Comparison of ENCODE assay signal across 8 cellular contexts in genomic region chr11:118198370-118198769, GRCh38. TPM values are rescaled to one million over a fixed set of nuclear protein-coding genes. Genes with fewer than 3 reads are reported as not detected.
DNase-seq lines count a peak whose midpoint lies in the region; ATAC-seq and TF ChIP-seq lines count a peak whose summit lies in the region.

No MANE protein-coding gene starts in this region.

- WGBS in esophagus muscularis mucosa: 3% methylated on average over 9 of the region's 9 CpGs

- ATAC-seq in HG03354 (IDR thresholded peaks at IDR 0.05; ENCODE audit: poor library complexity, severe bottlenecking, unreplicated experiment) (peak; percentile 55), HG02571 (IDR thresholded peaks at IDR 0.05; ENCODE audit: unreplicated experiment) (no peak)

- no peaks in the 10 kb centered on the region for H3K27me3 Mint-ChIP-seq in activated T-cell treated with anti-CD3 and anti-CD28 coated beads, Interleukin-2, amount 50 U/mL, for 24 hours

- H3K9me3 Mint-ChIP-seq in activated T-cell treated with anti-CD3 and anti-CD28 coated beads, Interleukin-2, amount 50 U/mL, for 24 hours: no peaks in the 10 kb centered on the region

- H3K36me3 Mint-ChIP-seq in activated T-cell treated with anti-CD3 and anti-CD28 coated beads, Interleukin-2, amount 50 U/mL, for 24 hours (ENCODE audit: low read depth): peaks cover 61% of the 10 kb centered on the region

- intact Hi-C loops in esophagus muscularis mucosa (cut with DNase I): loop anchor here (2.0 to 5.0 kb wide), 2 partner anchors 94 to 154 kb away; no protein-coding TSS in a partner anchor

- H3K9me3 ChIP-seq in esophagus muscularis mucosa: no peaks in the 10 kb centered on the region
- H3K9me3 ChIP-seq in neural cell (ENCODE audit: low read length): no peaks in the 10 kb centered on the region

- no peak overlapping the region for H3K27ac Mint-ChIP-seq in activated T-cell treated with anti-CD3 and anti-CD28 coated beads, Interleukin-2, amount 50 U/mL, for 24 hours

- H3K9me2 ChIP-seq in neural cell (ENCODE audit: insufficient read depth, low read length): no peaks in the 10 kb centered on the region

- H3K4me1 Mint-ChIP-seq in activated T-cell treated with anti-CD3 and anti-CD28 coated beads, Interleukin-2, amount 50 U/mL, for 24 hours (ENCODE audit: low read depth): peaks cover 18% of the 10 kb centered on the region

- no peaks in the 10 kb centered on the region for H3K27me3 ChIP-seq in esophagus muscularis mucosa
- no peaks in the 10 kb centered on the region for H3K27me3 ChIP-seq in neural cell (ENCODE audit: insufficient read depth, low read depth, low read length)

- H3K9ac ChIP-seq in neural cell (ENCODE audit: low read length): no peak overlapping the region

- H2AFZ ChIP-seq in neural cell (ENCODE audit: low read depth, low read length): no peak overlapping the region

- H3K79me2 ChIP-seq in neural cell (replicated peaks; ENCODE audit: insufficient read depth, low read length): no peaks in the 10 kb centered on the region

- TF ChIP-seq CTCF in esophagus muscularis mucosa (IDR thresholded peaks at IDR 0.05) (peak; percentile 72 to 87 (median 83)), neural cell (IDR thresholded peaks at IDR 0.05; ENCODE audit: poor library complexity, severe bottlenecking) (peak; percentile 66)

- TF ChIP-seq EP300 in esophagus muscularis mucosa (IDR thresholded peaks at IDR 0.05) (no peak), neural cell (conservative IDR thresholded peaks at IDR 0.05; ENCODE audit: poor library complexity, severe bottlenecking) (no peak)

- peak overlapping the region in 3 of 4 donors; percentile 19 to 36 (median 23) for H3K4me3 ChIP-seq in esophagus muscularis mucosa
- H3K4me3 ChIP-seq in neural cell (ENCODE audit: low read length): no peak overlapping the region

- H3K36me3 ChIP-seq in esophagus muscularis mucosa (no peaks in the 10 kb centered on the region), neural cell (ENCODE audit: insufficient read depth, low read length) (no peaks in the 10 kb centered on the region)

- no peaks in the 10 kb centered on the region for H3F3A ChIP-seq in neural cell (ENCODE audit: insufficient read depth, low read length, poor library complexity, severe bottlenecking)

- H3K4me1 ChIP-seq in esophagus muscularis mucosa: peaks cover 16 to 30% (median 23%) of the 10 kb centered on the region in 4 donors

- no peak overlapping the region for H3K4me2 ChIP-seq in neural cell (ENCODE audit: low read length)

- TF ChIP-seq POLR2A in esophagus muscularis mucosa (IDR thresholded peaks at IDR 0.05; ENCODE audit: low read depth): no peak

- peak overlapping the region; percentile 49 for H3K4me3 Mint-ChIP-seq in activated T-cell treated with anti-CD3 and anti-CD28 coated beads, Interleukin-2, amount 50 U/mL, for 24 hours

- H4K20me1 ChIP-seq in neural cell (ENCODE audit: insufficient read depth): no peaks in the 10 kb centered on the region

- DNase-seq in CD1c-positive myeloid dendritic cell (ENCODE audit: extremely low spot score): peak; percentile 78
- peak; percentile 91 for DNase-seq in OCI-M1 (lab: John Stamatoyannopoulos, UW)
- peak; percentile 88 for DNase-seq in activated T-cell treated with anti-CD3 and anti-CD28 coated beads, Interleukin-2, amount 50 U/mL, for 24 hours
- no peak for DNase-seq in esophagus muscularis mucosa (ENCODE audit: extremely low spot score)
- peak; percentile 50 to 81 (median 76) for DNase-seq in stimulated activated naive CD4-positive, alpha-beta T cell (lab: John Stamatoyannopoulos, UW)

- peak; percentile 70 for TF ChIP-seq RAD21 in neural cell (conservative IDR thresholded peaks at IDR 0.05)

- H3K27ac ChIP-seq in esophagus muscularis mucosa (replicated peaks in 1 of 4) (no peak overlapping the region), neural cell (ENCODE audit: low read length) (no peak overlapping the region)

TF ChIP-seq in neural cell, 6 proteins besides CTCF, POLR2A, EP300 and RAD21:
- no peak for TF ChIP-seq EZH2 (IDR thresholded peaks at IDR 0.05; ENCODE audit: borderline replicate concordance, insufficient read depth, low read length, poor library complexity, severe bottlenecking)
- TF ChIP-seq SMC3 (conservative IDR thresholded peaks at IDR 0.05; ENCODE audit: poor library complexity): peak; percentile 71
- TF ChIP-seq TAF1 (IDR thresholded peaks at IDR 0.05; ENCODE audit: low read depth): no peak
- TF ChIP-seq POLR2AphosphoS5 (IDR thresholded peaks at IDR 0.05): no peak
- TF ChIP-seq, protein P1, sequence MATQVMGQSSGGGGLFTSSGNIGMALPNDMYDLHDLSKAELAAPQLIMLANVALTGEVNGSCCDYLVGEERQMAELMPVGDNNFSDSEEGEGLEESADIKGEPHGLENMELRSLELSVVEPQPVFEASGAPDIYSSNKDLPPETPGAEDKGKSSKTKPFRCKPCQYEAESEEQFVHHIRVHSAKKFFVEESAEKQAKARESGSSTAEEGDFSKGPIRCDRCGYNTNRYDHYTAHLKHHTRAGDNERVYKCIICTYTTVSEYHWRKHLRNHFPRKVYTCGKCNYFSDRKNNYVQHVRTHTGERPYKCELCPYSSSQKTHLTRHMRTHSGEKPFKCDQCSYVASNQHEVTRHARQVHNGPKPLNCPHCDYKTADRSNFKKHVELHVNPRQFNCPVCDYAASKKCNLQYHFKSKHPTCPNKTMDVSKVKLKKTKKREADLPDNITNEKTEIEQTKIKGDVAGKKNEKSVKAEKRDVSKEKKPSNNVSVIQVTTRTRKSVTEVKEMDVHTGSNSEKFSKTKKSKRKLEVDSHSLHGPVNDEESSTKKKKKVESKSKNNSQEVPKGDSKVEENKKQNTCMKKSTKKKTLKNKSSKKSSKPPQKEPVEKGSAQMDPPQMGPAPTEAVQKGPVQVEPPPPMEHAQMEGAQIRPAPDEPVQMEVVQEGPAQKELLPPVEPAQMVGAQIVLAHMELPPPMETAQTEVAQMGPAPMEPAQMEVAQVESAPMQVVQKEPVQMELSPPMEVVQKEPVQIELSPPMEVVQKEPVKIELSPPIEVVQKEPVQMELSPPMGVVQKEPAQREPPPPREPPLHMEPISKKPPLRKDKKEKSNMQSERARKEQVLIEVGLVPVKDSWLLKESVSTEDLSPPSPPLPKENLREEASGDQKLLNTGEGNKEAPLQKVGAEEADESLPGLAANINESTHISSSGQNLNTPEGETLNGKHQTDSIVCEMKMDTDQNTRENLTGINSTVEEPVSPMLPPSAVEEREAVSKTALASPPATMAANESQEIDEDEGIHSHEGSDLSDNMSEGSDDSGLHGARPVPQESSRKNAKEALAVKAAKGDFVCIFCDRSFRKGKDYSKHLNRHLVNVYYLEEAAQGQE (IDR thresholded peaks at IDR 0.05; ENCODE audit: borderline replicate concordance): no peak

RNA-seq across cellular contexts. Expression of gene SCN2B, which starts 21.9 kb away (rescaled TPM):
- 1 to 10 TPM in 1 of 4 donors, under 1 TPM in 3; 0.42 to 1.2 (median 0.67) TPM for total RNA-seq in esophagus muscularis mucosa
- 1.0 and 1.1 TPM in 2 replicates for polyA plus RNA-seq in neural cell
- polyA minus RNA-seq in neural cell: 3.2 and 4.6 TPM in 2 replicates

RNA-seq across cellular contexts. Expression of gene JAML, which starts 26.4 kb away (rescaled TPM):
- total RNA-seq in esophagus muscularis mucosa: 1 to 10 TPM in 3 of 4 donors, under 1 TPM in 1; 0.92 to 8.9 (median 1.2) TPM
- 0.28 TPM in 1 of 2 replicates, not detected in the other for polyA plus RNA-seq in neural cell
- polyA minus RNA-seq in neural cell: 0.69 TPM in 1 of 2 replicates, not detected in the other

RNA-seq across cellular contexts. Expression of gene SCN4B, which starts 45.7 kb away (rescaled TPM):
- total RNA-seq in esophagus muscularis mucosa: 1 to 10 TPM; 3.7 to 8.4 (median 4.4) TPM
- polyA plus RNA-seq in neural cell: 0.61 and 0.92 TPM in 2 replicates
- polyA minus RNA-seq in neural cell: 0.73 TPM in 1 of 2 replicates, not detected in the other

RNA-seq across cellular contexts. Expression of gene MPZL3, which starts 53.8 kb away (rescaled TPM):
- under 1 TPM; 0.42 to 0.52 (median 0.48) TPM for total RNA-seq in esophagus muscularis mucosa
- polyA plus RNA-seq in neural cell: 3.6 and 5.4 TPM in 2 replicates
- polyA minus RNA-seq in neural cell: 5.8 and 6.8 TPM in 2 replicates
